In the genomic region with DNA sequence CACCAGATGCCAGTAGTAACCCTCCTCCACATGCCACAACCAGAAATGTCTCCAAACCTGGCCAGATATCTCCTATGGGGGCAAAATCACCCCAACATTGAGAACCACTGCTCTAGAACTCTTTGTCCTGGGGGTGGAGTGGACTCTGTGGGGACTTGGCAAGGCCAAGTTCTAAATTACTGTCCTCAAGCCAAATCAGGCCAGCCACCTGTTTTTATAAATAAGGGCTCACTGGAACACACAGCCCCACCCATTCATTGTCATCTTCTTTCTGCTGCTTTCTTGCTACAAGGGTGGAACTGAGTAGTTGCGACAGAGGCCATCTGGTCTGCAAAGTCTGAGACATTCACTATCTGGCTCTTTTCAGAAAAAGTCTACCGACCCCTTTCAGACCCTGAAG, we compare ENCODE assay signal across 1 cellular context.
TF ChIP-seq lines count a peak whose summit lies in the region.

No MANE protein-coding gene starts in this region.

TF ChIP-seq in HepG2, 621 proteins besides CTCF, POLR2A, EP300 and RAD21:
- TF ChIP-seq, protein P1, sequence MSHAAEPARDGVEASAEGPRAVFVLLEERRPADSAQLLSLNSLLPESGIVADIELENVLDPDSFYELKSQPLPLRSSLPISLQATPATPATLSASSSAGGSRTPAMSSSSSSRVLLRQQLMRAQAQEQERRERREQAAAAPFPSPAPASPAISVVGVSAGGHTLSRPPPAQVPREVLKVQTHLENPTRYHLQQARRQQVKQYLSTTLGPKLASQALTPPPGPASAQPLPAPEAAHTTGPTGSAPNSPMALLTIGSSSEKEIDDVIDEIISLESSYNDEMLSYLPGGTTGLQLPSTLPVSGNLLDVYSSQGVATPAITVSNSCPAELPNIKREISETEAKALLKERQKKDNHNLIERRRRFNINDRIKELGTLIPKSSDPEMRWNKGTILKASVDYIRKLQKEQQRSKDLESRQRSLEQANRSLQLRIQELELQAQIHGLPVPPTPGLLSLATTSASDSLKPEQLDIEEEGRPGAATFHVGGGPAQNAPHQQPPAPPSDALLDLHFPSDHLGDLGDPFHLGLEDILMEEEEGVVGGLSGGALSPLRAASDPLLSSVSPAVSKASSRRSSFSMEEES (CRISPR knock-in tag; IDR thresholded peaks at IDR 0.05): no peak
- TF ChIP-seq KLF12 (CRISPR knock-in tag; IDR thresholded peaks at IDR 0.05; ENCODE audit: borderline replicate concordance) (no peak), ZNF816 (CRISPR knock-in tag; IDR thresholded peaks at IDR 0.05; ENCODE audit: borderline replicate concordance) (no peak), ZNF367 (CRISPR knock-in tag; IDR thresholded peaks at IDR 0.05; ENCODE audit: borderline replicate concordance) (no peak), HIVEP1 (CRISPR knock-in tag; IDR thresholded peaks at IDR 0.05) (no peak), CEBPB (IDR thresholded peaks at IDR 0.05; ENCODE audit: borderline replicate concordance, low read depth, low read length) (0 out of 2 replicates have a peak, but pooled peaks have one; percentile 11), THYN1 (CRISPR knock-in tag; IDR thresholded peaks at IDR 0.05; ENCODE audit: borderline replicate concordance, low read depth) (no peak), ZNF460 (CRISPR knock-in tag; IDR thresholded peaks at IDR 0.05; ENCODE audit: borderline replicate concordance) (no peak), ZNF768 (CRISPR knock-in tag; IDR thresholded peaks at IDR 0.05) (no peak), HDAC1 (CRISPR knock-in tag; IDR thresholded peaks at IDR 0.05) (peak; percentile 9; the same call in 1 of the 2 replicates), ZNF772 (CRISPR knock-in tag; IDR thresholded peaks at IDR 0.05) (no peak), KLF9 (CRISPR knock-in tag; IDR thresholded peaks at IDR 0.05; ENCODE audit: low read depth) (no peak)
- TF ChIP-seq, protein P2, sequence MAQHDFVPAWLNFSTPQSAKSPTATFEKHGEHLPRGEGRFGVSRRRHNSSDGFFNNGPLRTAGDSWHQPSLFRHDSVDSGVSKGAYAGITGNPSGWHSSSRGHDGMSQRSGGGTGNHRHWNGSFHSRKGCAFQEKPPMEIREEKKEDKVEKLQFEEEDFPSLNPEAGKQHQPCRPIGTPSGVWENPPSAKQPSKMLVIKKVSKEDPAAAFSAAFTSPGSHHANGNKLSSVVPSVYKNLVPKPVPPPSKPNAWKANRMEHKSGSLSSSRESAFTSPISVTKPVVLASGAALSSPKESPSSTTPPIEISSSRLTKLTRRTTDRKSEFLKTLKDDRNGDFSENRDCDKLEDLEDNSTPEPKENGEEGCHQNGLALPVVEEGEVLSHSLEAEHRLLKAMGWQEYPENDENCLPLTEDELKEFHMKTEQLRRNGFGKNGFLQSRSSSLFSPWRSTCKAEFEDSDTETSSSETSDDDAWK (CRISPR knock-in tag; IDR thresholded peaks at IDR 0.05): no peak
